In the genomic region with DNA sequence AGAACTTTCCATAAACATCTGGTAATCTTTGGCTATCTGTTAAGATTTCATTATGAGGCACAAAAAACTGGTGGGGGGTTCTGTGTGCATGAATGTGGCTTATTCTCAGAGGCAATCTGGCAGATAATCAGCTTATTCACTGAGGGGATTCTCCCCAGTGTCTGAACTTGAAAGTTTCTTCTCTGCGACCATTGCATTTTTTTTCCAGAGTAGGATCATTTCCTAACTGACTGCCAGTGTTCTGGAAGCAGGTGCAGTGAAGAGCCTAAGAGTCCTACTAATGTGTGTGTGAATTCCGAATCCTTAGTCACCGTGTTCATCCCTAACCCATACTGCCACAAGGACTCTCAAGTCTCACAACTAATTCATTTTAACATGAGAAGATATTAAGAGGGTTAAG, we compare ENCODE assay signal across 2 cellular contexts.
TF ChIP-seq lines count a peak whose summit lies in the region.

No MANE protein-coding gene starts in this region.

TF ChIP-seq in SK-N-SH, 30 proteins besides CTCF, POLR2A, EP300 and RAD21 (continued from another document):
- TF ChIP-seq NRF1 (IDR thresholded peaks at IDR 0.05; ENCODE audit: low read depth, low read length) (no peak), POLR2AphosphoS5 (IDR thresholded peaks at IDR 0.05; ENCODE audit: low read depth, low read length) (no peak), FOXM1 (IDR thresholded peaks at IDR 0.05; ENCODE audit: low read depth) (no peak), ELF1 (IDR thresholded peaks at IDR 0.05) (no peak), RXRA (IDR thresholded peaks at IDR 0.05; ENCODE audit: borderline replicate concordance, low read depth) (no peak)
- TF ChIP-seq, protein P1, sequence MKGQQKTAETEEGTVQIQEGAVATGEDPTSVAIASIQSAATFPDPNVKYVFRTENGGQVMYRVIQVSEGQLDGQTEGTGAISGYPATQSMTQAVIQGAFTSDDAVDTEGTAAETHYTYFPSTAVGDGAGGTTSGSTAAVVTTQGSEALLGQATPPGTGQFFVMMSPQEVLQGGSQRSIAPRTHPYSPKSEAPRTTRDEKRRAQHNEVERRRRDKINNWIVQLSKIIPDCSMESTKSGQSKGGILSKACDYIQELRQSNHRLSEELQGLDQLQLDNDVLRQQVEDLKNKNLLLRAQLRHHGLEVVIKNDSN (IDR thresholded peaks at IDR 0.05; ENCODE audit: borderline replicate concordance, low read depth) = no peak
- TF ChIP-seq, protein P2, sequence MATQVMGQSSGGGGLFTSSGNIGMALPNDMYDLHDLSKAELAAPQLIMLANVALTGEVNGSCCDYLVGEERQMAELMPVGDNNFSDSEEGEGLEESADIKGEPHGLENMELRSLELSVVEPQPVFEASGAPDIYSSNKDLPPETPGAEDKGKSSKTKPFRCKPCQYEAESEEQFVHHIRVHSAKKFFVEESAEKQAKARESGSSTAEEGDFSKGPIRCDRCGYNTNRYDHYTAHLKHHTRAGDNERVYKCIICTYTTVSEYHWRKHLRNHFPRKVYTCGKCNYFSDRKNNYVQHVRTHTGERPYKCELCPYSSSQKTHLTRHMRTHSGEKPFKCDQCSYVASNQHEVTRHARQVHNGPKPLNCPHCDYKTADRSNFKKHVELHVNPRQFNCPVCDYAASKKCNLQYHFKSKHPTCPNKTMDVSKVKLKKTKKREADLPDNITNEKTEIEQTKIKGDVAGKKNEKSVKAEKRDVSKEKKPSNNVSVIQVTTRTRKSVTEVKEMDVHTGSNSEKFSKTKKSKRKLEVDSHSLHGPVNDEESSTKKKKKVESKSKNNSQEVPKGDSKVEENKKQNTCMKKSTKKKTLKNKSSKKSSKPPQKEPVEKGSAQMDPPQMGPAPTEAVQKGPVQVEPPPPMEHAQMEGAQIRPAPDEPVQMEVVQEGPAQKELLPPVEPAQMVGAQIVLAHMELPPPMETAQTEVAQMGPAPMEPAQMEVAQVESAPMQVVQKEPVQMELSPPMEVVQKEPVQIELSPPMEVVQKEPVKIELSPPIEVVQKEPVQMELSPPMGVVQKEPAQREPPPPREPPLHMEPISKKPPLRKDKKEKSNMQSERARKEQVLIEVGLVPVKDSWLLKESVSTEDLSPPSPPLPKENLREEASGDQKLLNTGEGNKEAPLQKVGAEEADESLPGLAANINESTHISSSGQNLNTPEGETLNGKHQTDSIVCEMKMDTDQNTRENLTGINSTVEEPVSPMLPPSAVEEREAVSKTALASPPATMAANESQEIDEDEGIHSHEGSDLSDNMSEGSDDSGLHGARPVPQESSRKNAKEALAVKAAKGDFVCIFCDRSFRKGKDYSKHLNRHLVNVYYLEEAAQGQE (IDR thresholded peaks at IDR 0.05; ENCODE audit: low read depth, low read length) = no peak
TF ChIP-seq in SK-N-SH: peak in this region for 0.

TF ChIP-seq in SK-N-SH treated with all-trans-retinoic acid at 6 μM for 48 hours, 23 proteins besides CTCF, POLR2A, EP300 and RAD21 (continued from another document):
- TF ChIP-seq, protein P3, sequence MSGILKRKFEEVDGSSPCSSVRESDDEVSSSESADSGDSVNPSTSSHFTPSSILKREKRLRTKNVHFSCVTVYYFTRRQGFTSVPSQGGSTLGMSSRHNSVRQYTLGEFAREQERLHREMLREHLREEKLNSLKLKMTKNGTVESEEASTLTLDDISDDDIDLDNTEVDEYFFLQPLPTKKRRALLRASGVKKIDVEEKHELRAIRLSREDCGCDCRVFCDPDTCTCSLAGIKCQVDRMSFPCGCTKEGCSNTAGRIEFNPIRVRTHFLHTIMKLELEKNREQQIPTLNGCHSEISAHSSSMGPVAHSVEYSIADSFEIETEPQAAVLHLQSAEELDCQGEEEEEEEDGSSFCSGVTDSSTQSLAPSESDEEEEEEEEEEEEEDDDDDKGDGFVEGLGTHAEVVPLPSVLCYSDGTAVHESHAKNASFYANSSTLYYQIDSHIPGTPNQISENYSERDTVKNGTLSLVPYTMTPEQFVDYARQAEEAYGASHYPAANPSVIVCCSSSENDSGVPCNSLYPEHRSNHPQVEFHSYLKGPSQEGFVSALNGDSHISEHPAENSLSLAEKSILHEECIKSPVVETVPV (CRISPR knock-in tag; IDR thresholded peaks at IDR 0.05) = no peak
- TF ChIP-seq ZNF8 (CRISPR knock-in tag; IDR thresholded peaks at IDR 0.05) (no peak), ISL1 (CRISPR knock-in tag; IDR thresholded peaks at IDR 0.05) (no peak), TCF4 (CRISPR knock-in tag; IDR thresholded peaks at IDR 0.05; ENCODE audit: borderline replicate concordance) (no peak)
- TF ChIP-seq, protein P4, sequence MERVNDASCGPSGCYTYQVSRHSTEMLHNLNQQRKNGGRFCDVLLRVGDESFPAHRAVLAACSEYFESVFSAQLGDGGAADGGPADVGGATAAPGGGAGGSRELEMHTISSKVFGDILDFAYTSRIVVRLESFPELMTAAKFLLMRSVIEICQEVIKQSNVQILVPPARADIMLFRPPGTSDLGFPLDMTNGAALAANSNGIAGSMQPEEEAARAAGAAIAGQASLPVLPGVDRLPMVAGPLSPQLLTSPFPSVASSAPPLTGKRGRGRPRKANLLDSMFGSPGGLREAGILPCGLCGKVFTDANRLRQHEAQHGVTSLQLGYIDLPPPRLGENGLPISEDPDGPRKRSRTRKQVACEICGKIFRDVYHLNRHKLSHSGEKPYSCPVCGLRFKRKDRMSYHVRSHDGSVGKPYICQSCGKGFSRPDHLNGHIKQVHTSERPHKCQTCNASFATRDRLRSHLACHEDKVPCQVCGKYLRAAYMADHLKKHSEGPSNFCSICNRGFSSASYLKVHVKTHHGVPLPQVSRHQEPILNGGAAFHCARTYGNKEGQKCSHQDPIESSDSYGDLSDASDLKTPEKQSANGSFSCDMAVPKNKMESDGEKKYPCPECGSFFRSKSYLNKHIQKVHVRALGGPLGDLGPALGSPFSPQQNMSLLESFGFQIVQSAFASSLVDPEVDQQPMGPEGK (CRISPR knock-in tag; IDR thresholded peaks at IDR 0.05; ENCODE audit: borderline replicate concordance) = no peak
TF ChIP-seq in SK-N-SH treated with all-trans-retinoic acid at 6 μM for 48 hours: peak in this region for 0.
